13 cellular contexts compared by ENCODE assay signal in genomic region chr16:12010388-12011251, GRCh38. TPM values are rescaled to one million over a fixed set of nuclear protein-coding genes. Genes with fewer than 3 reads are reported as not detected.
A peak's percentile ranks its signal among the peaks of the same experiment; 100 is the strongest.
DNase-seq lines count a peak whose midpoint lies in the region; ATAC-seq and TF ChIP-seq lines count a peak whose summit lies in the region.
"Had no signal": no experiment of that assay in that cellular context is flagged by ENCODE, and none has a peak within 500 bp of the region (broad histone marks: within the 10 kb centered on the region; RNA-seq: fewer than 3 reads in every experiment).

No MANE protein-coding gene starts in this region.

- peaks cover 0 to 19% (median under 1%) of the 10 kb centered on the region in 4 donors for H3K36me3 ChIP-seq in esophagus muscularis mucosa
- H3K36me3 ChIP-seq: prostate gland had no signal

- H3K4me1 Mint-ChIP-seq in IgD-negative memory B cell = peaks cover 23 to 37% (median 30%) of the 10 kb centered on the region in 3 donors
- H3K4me1 Mint-ChIP-seq: activated CD8-positive, alpha-beta memory T cell treated with anti-CD3 and anti-CD28 coated beads, Interleukin-2, amount 10 ng/mL, durations not matched to agents 7 days and 5 days had no signal

- TF ChIP-seq POLR2A in esophagus muscularis mucosa (IDR thresholded peaks at IDR 0.05; ENCODE audit: low read depth) = no peak

- intact Hi-C loops in esophagus muscularis mucosa (cut with DNase I) = no loop called here

- H3K9me3 Mint-ChIP-seq in IgD-negative memory B cell = no peaks in the 10 kb centered on the region
- H3K9me3 Mint-ChIP-seq: T-helper 1 cell treated with Interleukin-12 subunit alpha and Interleukin-12 subunit beta and Interleukin-4 antibody, amounts not matched to agents 30 μg/mL and 1 μg/mL, for 36 hours had no signal

- H3K27me3 Mint-ChIP-seq in IgD-negative memory B cell = no peaks in the 10 kb centered on the region
- H3K27me3 Mint-ChIP-seq: activated CD8-positive, alpha-beta memory T cell treated with anti-CD3 and anti-CD28 coated beads, Interleukin-2, amount 10 ng/mL, durations not matched to agents 7 days and 5 days had no signal

- ATAC-seq in HG03135 (IDR thresholded peaks at IDR 0.05; ENCODE audit: unreplicated experiment) = no peak
- ATAC-seq: activated CD8-positive, alpha-beta memory T cell treated with anti-CD3 and anti-CD28 coated beads, Interleukin-2, amount 10 ng/mL, durations not matched to agents 7 days and 5 days had no signal

- peak overlapping the region in 3 of 4 donors; percentile 73 to 86 (median 86) for H3K4me3 Mint-ChIP-seq in IgD-negative memory B cell
- H3K4me3 Mint-ChIP-seq: activated CD8-positive, alpha-beta memory T cell treated with anti-CD3 and anti-CD28 coated beads, Interleukin-2, amount 10 ng/mL, durations not matched to agents 7 days and 5 days; T-helper 1 cell treated with Interleukin-12 subunit alpha and Interleukin-12 subunit beta and Interleukin-4 antibody, amounts not matched to agents 30 μg/mL and 1 μg/mL, for 36 hours had no signal

- H3K27ac ChIP-seq in esophagus muscularis mucosa (replicated peaks in 1 of 4) = peak overlapping the region; percentile 12 to 42 (median 24)
- no peak overlapping the region for H3K27ac ChIP-seq in caudate nucleus (ENCODE audit: low read depth, low read length)
- H3K27ac ChIP-seq: prostate gland had no signal

- TF ChIP-seq CTCF in AG09319 (IDR thresholded peaks at IDR 0.05; ENCODE audit: low read depth, low read length) (no peak), esophagus muscularis mucosa (IDR thresholded peaks at IDR 0.05) (no peak)

- 74% methylated on average over 13 of the region's 13 CpGs for WGBS in esophagus muscularis mucosa

- TF ChIP-seq EP300 in esophagus muscularis mucosa (IDR thresholded peaks at IDR 0.05) = no peak

- peaks cover 0 to 9% (median 0%) of the 10 kb centered on the region in 4 donors for H3K4me1 ChIP-seq in esophagus muscularis mucosa
- H3K4me1 ChIP-seq: prostate gland had no signal

- peaks cover 14% of the 10 kb centered on the region for H3K36me3 Mint-ChIP-seq in IgD-negative memory B cell
- H3K36me3 Mint-ChIP-seq: activated CD8-positive, alpha-beta memory T cell treated with anti-CD3 and anti-CD28 coated beads, Interleukin-2, amount 10 ng/mL, durations not matched to agents 7 days and 5 days had no signal

- H3K27me3 ChIP-seq in esophagus muscularis mucosa = no peaks in the 10 kb centered on the region

- H3K27ac Mint-ChIP-seq in IgD-negative memory B cell = peak overlapping the region; percentile 82 to 94 (median 87)
- H3K27ac Mint-ChIP-seq: activated CD8-positive, alpha-beta memory T cell treated with anti-CD3 and anti-CD28 coated beads, Interleukin-2, amount 10 ng/mL, durations not matched to agents 7 days and 5 days; T-helper 1 cell treated with Interleukin-12 subunit alpha and Interleukin-12 subunit beta and Interleukin-4 antibody, amounts not matched to agents 30 μg/mL and 1 μg/mL, for 36 hours had no signal

- peak; percentile 28 for DNase-seq in AG09319 (ENCODE audit: extremely low read depth, low read depth)
- DNase-seq in esophagus muscularis mucosa (ENCODE audit: extremely low spot score) = no peak
- DNase-seq in myocyte (ENCODE audit: low read depth) = peak; percentile 13
- DNase-seq in NCI-H526 treated with DMSO at 0.1 percent for 48 hours (lab: John Stamatoyannopoulos, UW) = no peak
- no peak for DNase-seq in 8988T
- no peak for DNase-seq in caudate nucleus (lab: John Stamatoyannopoulos, UW)
- DNase-seq: activated CD8-positive, alpha-beta memory T cell treated with anti-CD3 and anti-CD28 coated beads, Interleukin-2, amount 10 ng/mL, durations not matched to agents 7 days and 5 days; NCI-H1048; NCI-H748 treated with DMSO at 0.1 percent for 48 hours had no signal

- H3K9me3 ChIP-seq in esophagus muscularis mucosa = no peaks in the 10 kb centered on the region
- H3K9me3 ChIP-seq: prostate gland had no signal

- H3K4me3 ChIP-seq in esophagus muscularis mucosa = no peak overlapping the region
- H3K4me3 ChIP-seq: prostate gland had no signal

RNA-seq across cellular contexts. Expression of gene SNX29, which starts 34.1 kb away (rescaled TPM):
- polyA plus RNA-seq in IgD-negative memory B cell = 68.3 TPM
- total RNA-seq in esophagus muscularis mucosa (10 to 100 TPM; 17.4 to 26.7 (median 22.3) TPM), myocyte (13.6 and 14.1 TPM in 2 replicates)
- 8.1 TPM for polyA plus RNA-seq in myocyte (2012)

RNA-seq across cellular contexts. Expression of gene TNFRSF17, which starts 45.6 kb away (rescaled TPM):
- polyA plus RNA-seq in IgD-negative memory B cell = 83.0 TPM
- total RNA-seq in esophagus muscularis mucosa (not detected), myocyte (not detected in 2 replicates)
- not detected for polyA plus RNA-seq in myocyte (2012)
- total RNA-seq: activated CD8-positive, alpha-beta memory T cell treated with anti-CD3 and anti-CD28 coated beads, Interleukin-2, amount 10 ng/mL, durations not matched to agents 7 days and 5 days had no signal

Comparison
In these comparisons a context has a peak if more than half of its experiments do, and no peak if none do; other contexts are left out.
1. DNase-seq: peak in AG09319 (single experiment) and myocyte (single experiment); none in esophagus muscularis mucosa (single experiment), NCI-H526 treated with DMSO at 0.1 percent for 48 hours (single experiment), 8988T (single experiment) and caudate nucleus (0 of 61).